In genomic region chr13:99431927-99432636, GRCh38 we compare ENCODE assay signal across 8 cellular contexts.
DNase-seq lines count a peak whose midpoint lies in the region; ATAC-seq and TF ChIP-seq lines count a peak whose summit lies in the region.

No MANE protein-coding gene starts in this region.

- no peak overlapping the region for H3K27ac ChIP-seq in CD8-positive, alpha-beta T cell (ENCODE audit: low read depth, low read length)
- H3K27ac ChIP-seq in HUES48 (ENCODE audit: low read depth, low read length) = peak overlapping the region; percentile 1

- peak in 2 of 7 experiments; percentile 41 to 50 for DNase-seq in CD8-positive, alpha-beta T cell
- DNase-seq in choroid plexus epithelial cell (ENCODE audit: low read depth) = no peak
- DNase-seq in stimulated activated naive CD8-positive, alpha-beta T cell treated with anti-CD3 and anti-CD28 coated beads, Interleukin-15, amount 100 ng/mL, for 72 hours = peak in 1 of 2 donors; percentile 33
- no peak for DNase-seq in KBM-7
- DNase-seq in posterior cingulate gyrus = no peak
- no peak for DNase-seq in NCI-H2171 (lab: John Stamatoyannopoulos, UW)

- no peaks in the 10 kb centered on the region for H3K27me3 Mint-ChIP-seq in CD8-positive, alpha-beta T cell (ENCODE audit: low read depth)
- no peaks in the 10 kb centered on the region for H3K27me3 Mint-ChIP-seq in stimulated activated naive CD8-positive, alpha-beta T cell treated with anti-CD3 and anti-CD28 coated beads, Interleukin-15, amount 100 ng/mL, for 72 hours

- H3K4me3 ChIP-seq in CD8-positive, alpha-beta T cell (ENCODE audit: low read depth, low read length) = peak overlapping the region; percentile 0
- H3K4me3 ChIP-seq in HUES48 (ENCODE audit: low read depth, low read length) (no peak overlapping the region; the same call in 1 of the 2 replicates), choroid plexus epithelial cell (ENCODE audit: low read depth, low read length) (peak overlapping the region; percentile 43)

- peaks cover 60% of the 10 kb centered on the region for H3K4me1 Mint-ChIP-seq in CD8-positive, alpha-beta T cell (ENCODE audit: low read depth)
- H3K4me1 Mint-ChIP-seq in stimulated activated naive CD8-positive, alpha-beta T cell treated with anti-CD3 and anti-CD28 coated beads, Interleukin-15, amount 100 ng/mL, for 72 hours = peaks cover 82% of the 10 kb centered on the region

- no peaks in the 10 kb centered on the region for H3K9me3 ChIP-seq in CD8-positive, alpha-beta T cell (ENCODE audit: low read length)
- no peaks in the 10 kb centered on the region for H3K9me3 ChIP-seq in HUES48 (ENCODE audit: control insufficient read depth, insufficient read depth, low read length)

- no peak for TF ChIP-seq CTCF in CD8-positive, alpha-beta T cell (IDR thresholded peaks at IDR 0.05)
- no peak for TF ChIP-seq CTCF in choroid plexus epithelial cell (conservative IDR thresholded peaks at IDR 0.05; ENCODE audit: low read depth, low read length)

- peak overlapping the region; percentile 81 for H3K4me3 Mint-ChIP-seq in CD8-positive, alpha-beta T cell
- peak overlapping the region; percentile 67 to 68 for H3K4me3 Mint-ChIP-seq in stimulated activated naive CD8-positive, alpha-beta T cell treated with anti-CD3 and anti-CD28 coated beads, Interleukin-15, amount 100 ng/mL, for 72 hours

- peak overlapping the region; percentile 96 for H3K27ac Mint-ChIP-seq in CD8-positive, alpha-beta T cell
- peak overlapping the region; percentile 26 to 94 for H3K27ac Mint-ChIP-seq in stimulated activated naive CD8-positive, alpha-beta T cell treated with anti-CD3 and anti-CD28 coated beads, Interleukin-15, amount 100 ng/mL, for 72 hours

- no peaks in the 10 kb centered on the region for H3K36me3 Mint-ChIP-seq in CD8-positive, alpha-beta T cell

- POLR2A ChIA-PET in CD8-positive, alpha-beta T cell (lab: Charles Lee) = no interaction called here

- in situ Hi-C loops in KBM-7 (cut with MboI; ENCODE audit: low pct_unique_long_range_greater_than_20kb, low sequenced_read_pairs) = no loop called here

- intact Hi-C loops in CD8-positive, alpha-beta T cell (cut with DNase I, micrococcal nuclease) = loop anchor here in 1 of 2 experiments (1.0 to 10.0 kb wide), 2 partner anchors 12 to 1243 kb away; partner anchors contain the start of gene TMTC4
- intact Hi-C loops in posterior cingulate gyrus (cut with DNase I) = loop anchor here (10.0 kb wide), 1 partner anchor 47 kb away; no protein-coding TSS in a partner anchor

- H3K4me1 ChIP-seq in CD8-positive, alpha-beta T cell (ENCODE audit: insufficient read depth, low read length) = peaks cover 62% of the 10 kb centered on the region
- H3K4me1 ChIP-seq in HUES48 (ENCODE audit: control insufficient read depth, insufficient read depth, low read length) = peaks cover 12% of the 10 kb centered on the region

- ATAC-seq in CD8-positive, alpha-beta T cell = no peak
- peak; percentile 24 for ATAC-seq in GM21367 (IDR thresholded peaks at IDR 0.05; ENCODE audit: unreplicated experiment)
- no peak for ATAC-seq in stimulated activated naive CD8-positive, alpha-beta T cell treated with anti-CD3 and anti-CD28 coated beads, Interleukin-15, amount 100 ng/mL, for 72 hours

- no peaks in the 10 kb centered on the region for H3K36me3 ChIP-seq in CD8-positive, alpha-beta T cell (ENCODE audit: insufficient read depth, low read length)
- H3K36me3 ChIP-seq in HUES48 (ENCODE audit: control insufficient read depth, insufficient read depth, low read length) = no peaks in the 10 kb centered on the region

- H3K27me3 ChIP-seq in CD8-positive, alpha-beta T cell (ENCODE audit: insufficient read depth, low read length) = no peaks in the 10 kb centered on the region
- H3K27me3 ChIP-seq in HUES48 (ENCODE audit: control insufficient read depth, insufficient read depth, low read length) = no peaks in the 10 kb centered on the region

- no peak overlapping the region for H3K9ac ChIP-seq in HUES48 (ENCODE audit: low read depth, low read length)

- CTCF ChIA-PET in CD8-positive, alpha-beta T cell (lab: Charles Lee) = interaction anchor here (0.7 to 1.6 kb wide), 3 partner anchors 12 to 162 kb away, joined by 3 to 6 read pairs (median 3); no protein-coding TSS in a partner anchor

- no peaks in the 10 kb centered on the region for H3K9me3 Mint-ChIP-seq in CD8-positive, alpha-beta T cell
- H3K9me3 Mint-ChIP-seq in stimulated activated naive CD8-positive, alpha-beta T cell treated with anti-CD3 and anti-CD28 coated beads, Interleukin-15, amount 100 ng/mL, for 72 hours = peaks cover 0 to 5% of the 10 kb centered on the region in 2 donors
